In genomic region chr18:79211844-79212243, GRCh38 we compare ENCODE assay signal across 24 cellular contexts.
DNase-seq lines count a peak whose midpoint lies in the region; ATAC-seq and TF ChIP-seq lines count a peak whose summit lies in the region.
"Had no signal": no experiment of that assay in that cellular context is flagged by ENCODE, and none has a peak within 500 bp of the region (broad histone marks: within the 10 kb centered on the region; RNA-seq: fewer than 3 reads in every experiment).

No MANE protein-coding gene starts in this region.

- no peaks in the 10 kb centered on the region for H3K36me3 ChIP-seq in A673 (ENCODE audit: insufficient read depth, low read length, poor library complexity, severe bottlenecking)
- peaks cover 4 to 11% of the 10 kb centered on the region in 2 experiments; a peak in 1 of 3 replicates for H3K36me3 ChIP-seq in HEK293 (ENCODE audit: control insufficient read depth in 2 of 2, insufficient read depth in 1 of 2, low read length in 2 of 2)
- H3K36me3 ChIP-seq: colonic mucosa had no signal

- H3K9me3 ChIP-seq in A673 (ENCODE audit: low read depth, low read length, poor library complexity, severe bottlenecking) (no peaks in the 10 kb centered on the region), HEK293 (ENCODE audit: control insufficient read depth, insufficient read depth, low read depth, low read length) (no peaks in the 10 kb centered on the region)
- H3K9me3 ChIP-seq: colonic mucosa, SJSA1 had no signal

- POLR2A ChIA-PET in A673 (lab: Charles Lee; ENCODE audit: low non-redundant PET) = no interaction called here
- POLR2A ChIA-PET in HEK293 (lab: Yijun Ruan, JAX) = no interaction called here

- DNase-seq in A673 (ENCODE audit: low spot score) = peak; percentile 29
- DNase-seq in amniotic epithelial cell (ENCODE audit: low read depth) = peak; percentile 68
- peak; percentile 22 for DNase-seq in fibroblast of the aortic adventitia (ENCODE audit: low read depth)
- no peak for DNase-seq in NCI-H446 (lab: John Stamatoyannopoulos, UW)
- DNase-seq: activated CD4-positive, alpha-beta T cell treated with anti-CD3 and anti-CD28 coated beads, Interleukin-2, amount 50 U/mL, for 4 hours; activated naive CD4-positive, alpha-beta T cell treated with anti-CD3 and anti-CD28 coated beads, Interleukin-2, amount 50 U/mL, for 16 hours; CD8-positive, alpha-beta T cell; colonic mucosa; effector memory CD4-positive, alpha-beta T cell; hypothalamus; KG1; left ventricle myocardium superior; naive B cell; NCI-H1436; RPMI8226; T-helper 1 cell had no signal

- no peaks in the 10 kb centered on the region for H3K4me1 Mint-ChIP-seq in stimulated activated memory B cell treated with anti-CD40 and anti-IgM and Interleukin-4, amounts not matched to agents 10 μg/mL and 1 μg/mL and 100 μg/mL, for 72 hours
- H3K4me1 Mint-ChIP-seq: B cell had no signal

- no peak for ATAC-seq in stimulated activated memory B cell treated with anti-CD40 and anti-IgM and Interleukin-4, amounts not matched to agents 10 μg/mL and 1 μg/mL and 100 μg/mL, for 72 hours
- ATAC-seq in HG03520 (IDR thresholded peaks at IDR 0.05; ENCODE audit: unreplicated experiment) (no peak), GM19395 (IDR thresholded peaks at IDR 0.05; ENCODE audit: unreplicated experiment) (no peak)
- ATAC-seq: CD8-positive, alpha-beta T cell; left ventricle myocardium superior had no signal

- intact Hi-C loops in A673 (cut with micrococcal nuclease; ENCODE audit: unreplicated experiment) = no loop called here

- H3K27ac Mint-ChIP-seq in stimulated activated memory B cell treated with anti-CD40 and anti-IgM and Interleukin-4, amounts not matched to agents 10 μg/mL and 1 μg/mL and 100 μg/mL, for 72 hours = no peak overlapping the region
- H3K27ac Mint-ChIP-seq: B cell; CD8-positive, alpha-beta T cell; naive B cell; stimulated activated naive CD8-positive, alpha-beta T cell treated with anti-CD3 and anti-CD28 coated beads, Interleukin-15, Interleukin-2, amounts not matched to agents 100 ng/mL and 50 ng/mL, for 24 hours had no signal

- H3K4me3 ChIP-seq in A673 (ENCODE audit: low read depth, low read length, poor library complexity, severe bottlenecking) = no peak overlapping the region
- no peak overlapping the region for H3K4me3 ChIP-seq in HEK293 (ENCODE audit: low read depth, low read length)
- no peak overlapping the region for H3K4me3 ChIP-seq in fibroblast of the aortic adventitia (ENCODE audit: low read depth, low read length)
- H3K4me3 ChIP-seq: colonic mucosa, SJSA1, skin epidermis had no signal

- no peaks in the 10 kb centered on the region for H3K27me3 ChIP-seq in A673 (replicated peaks; ENCODE audit: insufficient read depth, low read depth, low read length, poor library complexity)
- H3K27me3 ChIP-seq: colonic mucosa, SJSA1 had no signal

- H3K27ac ChIP-seq in A673 (ENCODE audit: low read depth, low read length, poor library complexity, severe bottlenecking) = no peak overlapping the region
- H3K27ac ChIP-seq in HEK293 (ENCODE audit: extremely low read depth, low read depth, low read length) = no peak overlapping the region
- H3K27ac ChIP-seq: colonic mucosa, SJSA1, skin epidermis had no signal

- H3K27me3 Mint-ChIP-seq in stimulated activated memory B cell treated with anti-CD40 and anti-IgM and Interleukin-4, amounts not matched to agents 10 μg/mL and 1 μg/mL and 100 μg/mL, for 72 hours = no peaks in the 10 kb centered on the region
- H3K27me3 Mint-ChIP-seq: B cell; naive B cell; stimulated activated naive CD8-positive, alpha-beta T cell treated with anti-CD3 and anti-CD28 coated beads, Interleukin-15, Interleukin-2, amounts not matched to agents 100 ng/mL and 50 ng/mL, for 24 hours had no signal

- BruUV-seq in A673 (replicated peaks; lab: Mats Ljungman, UMichigan) = no TSS peak

- TF ChIP-seq CTCF in A673 (conservative IDR thresholded peaks at IDR 0.05; ENCODE audit: low read depth, low read length) (no peak), HEK293 (tag by site-specific recombination; IDR thresholded peaks at IDR 0.05) (no peak), fibroblast of the aortic adventitia (IDR thresholded peaks at IDR 0.05; ENCODE audit: insufficient read depth, low read length) (no peak)

- no peak overlapping the region for H3K4me3 Mint-ChIP-seq in stimulated activated memory B cell treated with anti-CD40 and anti-IgM and Interleukin-4, amounts not matched to agents 10 μg/mL and 1 μg/mL and 100 μg/mL, for 72 hours
- H3K4me3 Mint-ChIP-seq: B cell; CD8-positive, alpha-beta T cell; naive B cell; stimulated activated naive CD8-positive, alpha-beta T cell treated with anti-CD3 and anti-CD28 coated beads, Interleukin-15, Interleukin-2, amounts not matched to agents 100 ng/mL and 50 ng/mL, for 24 hours had no signal

- H3K36me3 Mint-ChIP-seq in stimulated activated memory B cell treated with anti-CD40 and anti-IgM and Interleukin-4, amounts not matched to agents 10 μg/mL and 1 μg/mL and 100 μg/mL, for 72 hours = peaks cover 23% of the 10 kb centered on the region

- no peaks in the 10 kb centered on the region for H3K9me3 Mint-ChIP-seq in stimulated activated memory B cell treated with anti-CD40 and anti-IgM and Interleukin-4, amounts not matched to agents 10 μg/mL and 1 μg/mL and 100 μg/mL, for 72 hours
- H3K9me3 Mint-ChIP-seq: CD8-positive, alpha-beta T cell; stimulated activated naive CD8-positive, alpha-beta T cell treated with anti-CD3 and anti-CD28 coated beads, Interleukin-15, Interleukin-2, amounts not matched to agents 100 ng/mL and 50 ng/mL, for 24 hours had no signal

- H3K4me1 ChIP-seq in A673 (ENCODE audit: insufficient read depth, low read length, poor library complexity, severe bottlenecking) (no peaks in the 10 kb centered on the region), HEK293 (ENCODE audit: control insufficient read depth, insufficient read depth, low read length) (no peaks in the 10 kb centered on the region)
- H3K4me1 ChIP-seq: colonic mucosa, SJSA1 had no signal

- CTCF ChIA-PET in A673 (lab: Charles Lee) (no interaction called here), HEK293 (lab: Yijun Ruan, JAX) (no interaction called here)

TF ChIP-seq in HEK293, 187 proteins besides CTCF, POLR2A, EP300 and RAD21:
- no peak for TF ChIP-seq ZNF639 (tag by site-specific recombination; IDR thresholded peaks at IDR 0.05)
- TF ChIP-seq ZNF660 (tag by site-specific recombination; IDR thresholded peaks at IDR 0.05) = no peak
- 0 out of 2 replicates have a peak, but pooled peaks have one; percentile 51 for TF ChIP-seq PRDM6 (tag by site-specific recombination; IDR thresholded peaks at IDR 0.05)
- no peak for TF ChIP-seq ZBTB11 (tag by site-specific recombination; conservative IDR thresholded peaks at IDR 0.05; ENCODE audit: low read depth)

Comparison
In these comparisons a context has a peak if more than half of its experiments do, and no peak if none do; other contexts are left out.
1. DNase-seq: peak in A673 (single experiment), amniotic epithelial cell (single experiment) and fibroblast of the aortic adventitia (single experiment); none in NCI-H446 (0 of 2).